In the genomic region with DNA sequence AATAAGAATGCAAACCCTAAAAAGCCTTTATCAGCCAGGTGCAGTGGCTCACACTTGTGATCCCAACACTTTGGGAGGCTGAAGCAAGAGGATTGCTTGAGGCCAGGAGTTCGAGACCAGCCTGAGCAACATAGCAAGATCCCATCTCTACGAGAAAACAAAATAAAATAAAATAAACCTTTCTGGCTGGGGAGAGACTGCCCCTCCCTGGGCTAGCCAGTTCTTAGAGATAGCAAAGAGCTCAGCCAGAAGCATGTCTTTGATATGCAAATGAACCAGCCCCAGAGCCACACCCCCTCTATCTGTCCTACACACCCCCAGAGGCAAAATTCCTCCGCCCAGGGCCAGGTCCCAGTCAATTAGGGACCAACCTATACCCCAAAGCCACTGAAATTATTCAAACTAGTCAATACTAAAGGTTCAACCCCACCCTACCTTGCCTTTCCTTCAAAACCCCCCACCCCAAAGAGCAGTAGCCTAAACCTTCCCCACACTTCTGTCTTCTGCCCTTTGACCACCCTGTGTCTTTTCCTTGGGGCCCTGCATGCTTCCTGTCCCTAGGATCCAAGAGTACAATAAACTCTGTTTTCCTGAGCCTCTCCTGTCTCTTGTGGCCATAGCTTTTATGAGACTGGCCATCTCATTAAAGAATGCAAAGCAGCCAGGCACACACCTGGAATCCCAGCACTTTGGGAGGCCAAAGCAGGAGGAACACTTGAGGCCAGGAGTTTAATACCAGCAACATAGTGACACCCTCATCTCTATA, we compare ENCODE assay signal across 1 cellular context.
TF ChIP-seq lines count a peak whose summit lies in the region.

No MANE protein-coding gene starts in this region.

TF ChIP-seq in H1, 55 proteins besides CTCF, POLR2A, EP300 and RAD21:
- TF ChIP-seq NRF1 (IDR thresholded peaks at IDR 0.05; ENCODE audit: low read depth, low read length) (no peak), TAF1 (IDR thresholded peaks at IDR 0.05; ENCODE audit: low read depth, low read length) (no peak), CBX5 (IDR thresholded peaks at IDR 0.05; ENCODE audit: low read depth, low read length) (no peak), SIRT6 (IDR thresholded peaks at IDR 0.05; ENCODE audit: low read length) (no peak), POLR2AphosphoS5 (IDR thresholded peaks at IDR 0.05; ENCODE audit: low read depth, low read length) (no peak), SP1 (IDR thresholded peaks at IDR 0.05; ENCODE audit: low read depth, low read length) (no peak), TAF7 (optimal IDR thresholded peaks at IDR 0.05; ENCODE audit: borderline replicate concordance, low read depth, low read length) (no peak), SAP30 (IDR thresholded peaks at IDR 0.05; ENCODE audit: insufficient read depth, insufficient replicate concordance, low read length) (no peak), CREB1 (IDR thresholded peaks at IDR 0.05) (no peak), YY1 (IDR thresholded peaks at IDR 0.05; ENCODE audit: low read depth, low read length) (no peak), MAFK (IDR thresholded peaks at IDR 0.05; ENCODE audit: low read depth, low read length) (no peak), EGR1 (IDR thresholded peaks at IDR 0.05; ENCODE audit: borderline replicate concordance, low read depth, low read length) (no peak), RFX5 (IDR thresholded peaks at IDR 0.05; ENCODE audit: borderline replicate concordance, low read depth, low read length) (no peak)
- TF ChIP-seq, protein P1, sequence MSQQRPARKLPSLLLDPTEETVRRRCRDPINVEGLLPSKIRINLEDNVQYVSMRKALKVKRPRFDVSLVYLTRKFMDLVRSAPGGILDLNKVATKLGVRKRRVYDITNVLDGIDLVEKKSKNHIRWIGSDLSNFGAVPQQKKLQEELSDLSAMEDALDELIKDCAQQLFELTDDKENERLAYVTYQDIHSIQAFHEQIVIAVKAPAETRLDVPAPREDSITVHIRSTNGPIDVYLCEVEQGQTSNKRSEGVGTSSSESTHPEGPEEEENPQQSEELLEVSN (IDR thresholded peaks at IDR 0.05) = no peak
- TF ChIP-seq, protein P2, sequence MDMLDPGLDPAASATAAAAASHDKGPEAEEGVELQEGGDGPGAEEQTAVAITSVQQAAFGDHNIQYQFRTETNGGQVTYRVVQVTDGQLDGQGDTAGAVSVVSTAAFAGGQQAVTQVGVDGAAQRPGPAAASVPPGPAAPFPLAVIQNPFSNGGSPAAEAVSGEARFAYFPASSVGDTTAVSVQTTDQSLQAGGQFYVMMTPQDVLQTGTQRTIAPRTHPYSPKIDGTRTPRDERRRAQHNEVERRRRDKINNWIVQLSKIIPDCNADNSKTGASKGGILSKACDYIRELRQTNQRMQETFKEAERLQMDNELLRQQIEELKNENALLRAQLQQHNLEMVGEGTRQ (IDR thresholded peaks at IDR 0.05; ENCODE audit: low read length) = no peak
- TF ChIP-seq, protein P3, sequence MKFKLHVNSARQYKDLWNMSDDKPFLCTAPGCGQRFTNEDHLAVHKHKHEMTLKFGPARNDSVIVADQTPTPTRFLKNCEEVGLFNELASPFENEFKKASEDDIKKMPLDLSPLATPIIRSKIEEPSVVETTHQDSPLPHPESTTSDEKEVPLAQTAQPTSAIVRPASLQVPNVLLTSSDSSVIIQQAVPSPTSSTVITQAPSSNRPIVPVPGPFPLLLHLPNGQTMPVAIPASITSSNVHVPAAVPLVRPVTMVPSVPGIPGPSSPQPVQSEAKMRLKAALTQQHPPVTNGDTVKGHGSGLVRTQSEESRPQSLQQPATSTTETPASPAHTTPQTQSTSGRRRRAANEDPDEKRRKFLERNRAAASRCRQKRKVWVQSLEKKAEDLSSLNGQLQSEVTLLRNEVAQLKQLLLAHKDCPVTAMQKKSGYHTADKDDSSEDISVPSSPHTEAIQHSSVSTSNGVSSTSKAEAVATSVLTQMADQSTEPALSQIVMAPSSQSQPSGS (IDR thresholded peaks at IDR 0.05; ENCODE audit: low read length) = no peak
TF ChIP-seq in H1: peak in this region for 0.
